Comparison of ENCODE assay signal across 1 cellular context in genomic region chr3:196650740-196651311, GRCh38.
A peak's percentile ranks its signal among the peaks of the same experiment; 100 is the strongest.
TF ChIP-seq lines count a peak whose summit lies in the region.

No MANE protein-coding gene starts in this region.

TF ChIP-seq in SK-N-SH, 30 proteins besides CTCF, POLR2A, EP300 and RAD21 (continued from another document):
- TF ChIP-seq, protein P1, sequence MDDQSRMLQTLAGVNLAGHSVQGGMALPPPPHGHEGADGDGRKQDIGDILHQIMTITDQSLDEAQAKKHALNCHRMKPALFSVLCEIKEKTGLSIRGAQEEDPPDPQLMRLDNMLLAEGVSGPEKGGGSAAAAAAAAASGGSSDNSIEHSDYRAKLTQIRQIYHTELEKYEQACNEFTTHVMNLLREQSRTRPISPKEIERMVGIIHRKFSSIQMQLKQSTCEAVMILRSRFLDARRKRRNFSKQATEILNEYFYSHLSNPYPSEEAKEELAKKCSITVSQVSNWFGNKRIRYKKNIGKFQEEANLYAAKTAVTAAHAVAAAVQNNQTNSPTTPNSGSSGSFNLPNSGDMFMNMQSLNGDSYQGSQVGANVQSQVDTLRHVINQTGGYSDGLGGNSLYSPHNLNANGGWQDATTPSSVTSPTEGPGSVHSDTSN (IDR thresholded peaks at IDR 0.05): peak; percentile 64
- TF ChIP-seq RCOR1 (IDR thresholded peaks at IDR 0.05; ENCODE audit: low read length): peak; percentile 54; the same call in 1 of the 2 replicates
- TF ChIP-seq USF1 (IDR thresholded peaks at IDR 0.05; ENCODE audit: borderline replicate concordance, low read depth): 0 out of 2 replicates have a peak, but pooled peaks have one; percentile 20
- TF ChIP-seq SMC3 (IDR thresholded peaks at IDR 0.05; ENCODE audit: low read depth, low read length): no peak
- TF ChIP-seq, protein P2, sequence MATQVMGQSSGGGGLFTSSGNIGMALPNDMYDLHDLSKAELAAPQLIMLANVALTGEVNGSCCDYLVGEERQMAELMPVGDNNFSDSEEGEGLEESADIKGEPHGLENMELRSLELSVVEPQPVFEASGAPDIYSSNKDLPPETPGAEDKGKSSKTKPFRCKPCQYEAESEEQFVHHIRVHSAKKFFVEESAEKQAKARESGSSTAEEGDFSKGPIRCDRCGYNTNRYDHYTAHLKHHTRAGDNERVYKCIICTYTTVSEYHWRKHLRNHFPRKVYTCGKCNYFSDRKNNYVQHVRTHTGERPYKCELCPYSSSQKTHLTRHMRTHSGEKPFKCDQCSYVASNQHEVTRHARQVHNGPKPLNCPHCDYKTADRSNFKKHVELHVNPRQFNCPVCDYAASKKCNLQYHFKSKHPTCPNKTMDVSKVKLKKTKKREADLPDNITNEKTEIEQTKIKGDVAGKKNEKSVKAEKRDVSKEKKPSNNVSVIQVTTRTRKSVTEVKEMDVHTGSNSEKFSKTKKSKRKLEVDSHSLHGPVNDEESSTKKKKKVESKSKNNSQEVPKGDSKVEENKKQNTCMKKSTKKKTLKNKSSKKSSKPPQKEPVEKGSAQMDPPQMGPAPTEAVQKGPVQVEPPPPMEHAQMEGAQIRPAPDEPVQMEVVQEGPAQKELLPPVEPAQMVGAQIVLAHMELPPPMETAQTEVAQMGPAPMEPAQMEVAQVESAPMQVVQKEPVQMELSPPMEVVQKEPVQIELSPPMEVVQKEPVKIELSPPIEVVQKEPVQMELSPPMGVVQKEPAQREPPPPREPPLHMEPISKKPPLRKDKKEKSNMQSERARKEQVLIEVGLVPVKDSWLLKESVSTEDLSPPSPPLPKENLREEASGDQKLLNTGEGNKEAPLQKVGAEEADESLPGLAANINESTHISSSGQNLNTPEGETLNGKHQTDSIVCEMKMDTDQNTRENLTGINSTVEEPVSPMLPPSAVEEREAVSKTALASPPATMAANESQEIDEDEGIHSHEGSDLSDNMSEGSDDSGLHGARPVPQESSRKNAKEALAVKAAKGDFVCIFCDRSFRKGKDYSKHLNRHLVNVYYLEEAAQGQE (IDR thresholded peaks at IDR 0.05; ENCODE audit: low read depth, low read length): no peak
- TF ChIP-seq YY1 (IDR thresholded peaks at IDR 0.05; ENCODE audit: low read depth): no peak
- no peak for TF ChIP-seq EZH2phosphoT487 (IDR thresholded peaks at IDR 0.05; ENCODE audit: borderline replicate concordance, low read depth)
- TF ChIP-seq MXI1 (IDR thresholded peaks at IDR 0.05; ENCODE audit: low read depth, low read length): no peak
- no peak for TF ChIP-seq NRF1 (IDR thresholded peaks at IDR 0.05; ENCODE audit: low read depth, low read length)
- no peak for TF ChIP-seq TEAD4 (IDR thresholded peaks at IDR 0.05; ENCODE audit: borderline replicate concordance, insufficient read depth)
- no peak for TF ChIP-seq MEF2A (IDR thresholded peaks at IDR 0.05; ENCODE audit: borderline replicate concordance, low read depth)
- no peak for TF ChIP-seq CHD2 (IDR thresholded peaks at IDR 0.05; ENCODE audit: low read length, partially characterized antibody)
- TF ChIP-seq GATA2 (CRISPR knock-in tag; IDR thresholded peaks at IDR 0.05): 0 out of 2 replicates have a peak, but pooled peaks have one; percentile 17
- TF ChIP-seq FOXJ3 (CRISPR knock-in tag; IDR thresholded peaks at IDR 0.05): no peak
- peak; percentile 83 for TF ChIP-seq MAX (IDR thresholded peaks at IDR 0.05; ENCODE audit: low read depth)
- peak; percentile 99 for TF ChIP-seq NFIC (IDR thresholded peaks at IDR 0.05; ENCODE audit: borderline replicate concordance)
- TF ChIP-seq GABPA (IDR thresholded peaks at IDR 0.05; ENCODE audit: low read depth): no peak
- TF ChIP-seq TAF1 (IDR thresholded peaks at IDR 0.05; ENCODE audit: borderline replicate concordance, low read depth, low read length): no peak
- TF ChIP-seq ELF1 (IDR thresholded peaks at IDR 0.05): no peak
- peak; percentile 63; the same call in 1 of the 2 replicates for TF ChIP-seq POLR2AphosphoS5 (IDR thresholded peaks at IDR 0.05; ENCODE audit: low read depth, low read length)
- TF ChIP-seq FOXM1 (IDR thresholded peaks at IDR 0.05; ENCODE audit: low read depth): no peak
- TF ChIP-seq JUND (IDR thresholded peaks at IDR 0.05): peak; percentile 91
- peak; percentile 37; the same call in 1 of the 2 replicates for TF ChIP-seq SIN3A (IDR thresholded peaks at IDR 0.05; ENCODE audit: borderline replicate concordance, low read depth, low read length)
- TF ChIP-seq, protein P3, sequence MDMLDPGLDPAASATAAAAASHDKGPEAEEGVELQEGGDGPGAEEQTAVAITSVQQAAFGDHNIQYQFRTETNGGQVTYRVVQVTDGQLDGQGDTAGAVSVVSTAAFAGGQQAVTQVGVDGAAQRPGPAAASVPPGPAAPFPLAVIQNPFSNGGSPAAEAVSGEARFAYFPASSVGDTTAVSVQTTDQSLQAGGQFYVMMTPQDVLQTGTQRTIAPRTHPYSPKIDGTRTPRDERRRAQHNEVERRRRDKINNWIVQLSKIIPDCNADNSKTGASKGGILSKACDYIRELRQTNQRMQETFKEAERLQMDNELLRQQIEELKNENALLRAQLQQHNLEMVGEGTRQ (IDR thresholded peaks at IDR 0.05; ENCODE audit: borderline replicate concordance, low read depth, low read length): no peak
- TF ChIP-seq RXRA (IDR thresholded peaks at IDR 0.05; ENCODE audit: borderline replicate concordance, low read depth): peak; percentile 18; the same call in 1 of the 2 replicates
